ENCODE assay signal across 19 cellular contexts in the genomic region with DNA sequence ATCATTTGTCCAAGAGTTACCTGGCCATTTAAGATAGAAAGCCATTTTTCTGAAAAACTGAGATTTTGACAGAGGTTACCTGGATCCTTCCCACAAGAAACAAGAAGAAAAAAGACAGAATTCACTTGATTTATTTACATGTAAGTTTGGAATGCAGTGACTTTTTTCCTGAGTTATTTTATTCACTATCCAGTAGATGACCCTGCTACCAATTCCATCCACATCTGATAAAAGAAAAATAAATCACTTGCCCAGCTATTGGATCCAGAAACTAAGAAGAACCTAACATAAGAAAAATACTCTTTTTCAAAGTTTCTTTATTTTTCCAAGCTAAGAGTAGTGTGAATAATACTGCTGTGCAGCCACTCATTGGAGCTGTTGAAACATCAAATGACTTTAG.
"Had no signal": no experiment of that assay in that cellular context is flagged by ENCODE, and none has a peak within 500 bp of the region (broad histone marks: within the 10 kb centered on the region; RNA-seq: fewer than 3 reads in every experiment).

No MANE protein-coding gene starts in this region.

- H3K36me3 ChIP-seq: stomach had no signal

- H3K9me3 ChIP-seq: stomach, testis had no signal

- H3K27ac ChIP-seq: foreskin keratinocyte, SK-N-MC, testis had no signal

- H3K4me3 ChIP-seq: lung, SK-N-MC, stomach, testis had no signal

- H3K4me1 ChIP-seq: foreskin keratinocyte, testis had no signal

- H3K27me3 ChIP-seq: foreskin keratinocyte, stomach, testis had no signal

- DNase-seq: activated B cell treated with CpG ODN at 0.5 μM for 24 hours; activated CD4-positive, alpha-beta memory T cell treated with anti-CD3 and anti-CD28 coated beads, Interleukin-2, amount 10 ng/mL, durations not matched to agents 7 days and 5 days; activated CD4-positive, alpha-beta T cell treated with anti-CD3 and anti-CD28 coated beads for 4 hours; activated CD8-positive, alpha-beta memory T cell treated with anti-CD3 and anti-CD28 coated beads, Interleukin-2, amount 10 ng/mL, durations not matched to agents 7 days and 5 days; activated naive CD4-positive, alpha-beta T cell; activated naive CD8-positive, alpha-beta T cell treated with anti-CD3 and anti-CD28 coated beads for 36 hours; effector memory CD4-positive, alpha-beta T cell; glutamatergic neuron; nephron progenitor cell; small intestine; stimulated activated CD4-positive, alpha-beta T cell treated with anti-CD3 and anti-CD28 coated beads, Interleukin-15, amount 100 ng/mL, for 24 hours; stimulated activated CD4-positive, alpha-beta T cell treated with anti-CD3 and anti-CD28 coated beads, Interleukin-4, amount 100 ng/mL, for 24 hours; T-helper 1 cell; T-helper 9 cell had no signal
